28 cellular contexts compared by ENCODE assay signal in the genomic region with DNA sequence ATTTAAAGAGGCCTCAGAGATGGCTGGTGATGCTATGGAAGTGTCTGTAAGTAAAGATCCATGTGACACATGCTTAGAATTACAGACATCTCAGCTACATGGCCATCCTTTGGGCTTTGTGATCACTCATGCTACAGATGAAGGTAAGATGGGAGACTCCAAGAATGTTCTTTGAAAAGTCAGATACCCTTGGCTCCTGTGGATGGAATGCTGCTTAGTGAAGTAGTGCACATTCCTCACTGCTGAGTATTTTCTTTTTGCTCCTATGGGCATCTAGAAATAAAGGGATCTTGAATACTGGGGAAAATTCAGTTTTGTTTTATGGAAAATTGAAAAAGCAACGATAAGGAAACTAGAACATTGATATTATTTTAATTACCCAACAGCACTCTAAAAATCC. TPM values are rescaled to one million over a fixed set of nuclear protein-coding genes. Genes with fewer than 3 reads are reported as not detected.
DNase-seq lines count a peak whose midpoint lies in the region; ATAC-seq and TF ChIP-seq lines count a peak whose summit lies in the region.
"Had no signal": no experiment of that assay in that cellular context is flagged by ENCODE, and none has a peak within 500 bp of the region (broad histone marks: within the 10 kb centered on the region; RNA-seq: fewer than 3 reads in every experiment).

No MANE protein-coding gene starts in this region.

- H3K14ac ChIP-seq in mesenchymal stem cell (ENCODE audit: low read length in 2 of 2), result no peak overlapping the region

- H4K91ac ChIP-seq in mesenchymal stem cell (ENCODE audit: low read length), result no peak overlapping the region

- H3K4me3 Mint-ChIP-seq in activated T-cell treated with anti-CD3 and anti-CD28 coated beads, Interleukin-2, amount 50 U/mL, for 24 hours, result no peak overlapping the region
- H3K4me3 Mint-ChIP-seq: activated CD8-positive, alpha-beta T cell treated with anti-CD3 and anti-CD28 coated beads for 36 hours; CD14-positive monocyte; natural killer cell; T-helper 1 cell treated with Interleukin-12 subunit alpha and Interleukin-12 subunit beta and Interleukin-4 antibody, amounts not matched to agents 30 μg/mL and 1 μg/mL, for 36 hours had no signal

- WGBS in mesenchymal stem cell, result no CpG with 5 or more reads among the region's 1 CpG
- 73 to 84% (median 77%) methylated on average over 1 of the region's 1 CpG for WGBS in heart left ventricle, 4 donors

- H3K23ac ChIP-seq in mesenchymal stem cell (ENCODE audit: low read length in 2 of 2), result no peak overlapping the region

- no peak overlapping the region for H4K8ac ChIP-seq in mesenchymal stem cell (ENCODE audit: low read length)

- peaks cover 0 to 32% of the 10 kb centered on the region in 2 experiments for H3K27me3 ChIP-seq in mesenchymal stem cell (ENCODE audit: control insufficient read depth in 1 of 2, insufficient read depth in 1 of 2, low read length in 2 of 2)
- no peaks in the 10 kb centered on the region for H3K27me3 ChIP-seq in heart left ventricle
- H3K27me3 ChIP-seq: ovary had no signal

- H3K9ac ChIP-seq in mesenchymal stem cell (ENCODE audit: low read length), result no peak overlapping the region

- no peak overlapping the region for H2BK120ac ChIP-seq in mesenchymal stem cell (ENCODE audit: low read depth, low read length)

- intact Hi-C loops in heart left ventricle (cut with DNase I), result no loop called here

- H3K18ac ChIP-seq in mesenchymal stem cell (ENCODE audit: low read depth in 1 of 2, low read length in 2 of 2), result no peak overlapping the region

- no peak overlapping the region for H2BK5ac ChIP-seq in mesenchymal stem cell (ENCODE audit: low read depth, low read length, poor library complexity, severe bottlenecking)

- no peak for TF ChIP-seq POLR2A in heart left ventricle (IDR thresholded peaks at IDR 0.05)

- H3K9me3 ChIP-seq in mesenchymal stem cell (ENCODE audit: control insufficient read depth, low read length), result no peaks in the 10 kb centered on the region
- H3K9me3 ChIP-seq in heart left ventricle, result no peaks in the 10 kb centered on the region
- H3K9me3 ChIP-seq: ovary, thoracic aorta had no signal

- TF ChIP-seq CTCF in AG10803 (conservative IDR thresholded peaks at IDR 0.05; ENCODE audit: low read length) (no peak), choroid plexus epithelial cell (conservative IDR thresholded peaks at IDR 0.05; ENCODE audit: low read depth, low read length) (no peak), heart left ventricle (IDR thresholded peaks at IDR 0.05) (no peak)

- H3K36me3 ChIP-seq in mesenchymal stem cell (ENCODE audit: control insufficient read depth in 1 of 2, insufficient read depth in 2 of 2, low read depth in 1 of 2, low read length in 2 of 2) (peaks cover 0 to 11% of the 10 kb centered on the region in 2 experiments), heart left ventricle (peaks cover 0 to 21% (median 0%) of the 10 kb centered on the region in 9 donors)
- H3K36me3 ChIP-seq: ovary had no signal

- no peaks in the 10 kb centered on the region for H3K9me3 Mint-ChIP-seq in activated T-cell treated with anti-CD3 and anti-CD28 coated beads, Interleukin-2, amount 50 U/mL, for 24 hours
- H3K9me3 Mint-ChIP-seq: activated CD8-positive, alpha-beta T cell treated with anti-CD3 and anti-CD28 coated beads for 36 hours; natural killer cell; T-helper 1 cell treated with Interleukin-12 subunit alpha and Interleukin-12 subunit beta and Interleukin-4 antibody, amounts not matched to agents 30 μg/mL and 1 μg/mL, for 36 hours had no signal

- ATAC-seq in heart left ventricle (no peak), HG03280 (IDR thresholded peaks at IDR 0.05; ENCODE audit: unreplicated experiment) (no peak), GM21526 (IDR thresholded peaks at IDR 0.05; ENCODE audit: low FRiP score, unreplicated experiment) (no peak)
- ATAC-seq: activated CD8-positive, alpha-beta T cell treated with anti-CD3 and anti-CD28 coated beads for 36 hours; natural killer cell; right cardiac atrium; stimulated activated naive CD8-positive, alpha-beta T cell treated with anti-CD3 and anti-CD28 coated beads, Interleukin-15, Interleukin-2, amounts not matched to agents 100 U/mL and 50 U/mL, for 24 hours had no signal

- H3K4me1 ChIP-seq in mesenchymal stem cell (ENCODE audit: control insufficient read depth, insufficient read depth, low read depth, low read length) (peaks cover 4% of the 10 kb centered on the region), heart left ventricle (no peaks in the 10 kb centered on the region)

- no peak overlapping the region for H3K4ac ChIP-seq in mesenchymal stem cell (ENCODE audit: low read depth in 1 of 2, low read length in 2 of 2)

- no peak overlapping the region for H3K4me3 ChIP-seq in AG10803 (ENCODE audit: low read length)
- H3K4me3 ChIP-seq in choroid plexus epithelial cell (ENCODE audit: low read depth, low read length), result no peak overlapping the region
- H3K4me3 ChIP-seq in mesenchymal stem cell (ENCODE audit: insufficient read depth in 1 of 2, low read depth in 1 of 2, low read length in 2 of 2), result no peak overlapping the region
- H3K4me3 ChIP-seq in heart left ventricle, result no peak overlapping the region
- H3K4me3 ChIP-seq: ovary, thoracic aorta had no signal

- H2AK5ac ChIP-seq in mesenchymal stem cell (ENCODE audit: low read length, severe bottlenecking), result no peak overlapping the region

- no peaks in the 10 kb centered on the region for H3K36me3 Mint-ChIP-seq in activated T-cell treated with anti-CD3 and anti-CD28 coated beads, Interleukin-2, amount 50 U/mL, for 24 hours (ENCODE audit: low read depth)
- H3K36me3 Mint-ChIP-seq: natural killer cell had no signal

- H3K79me1 ChIP-seq in mesenchymal stem cell (replicated peaks; ENCODE audit: low read length, poor library complexity, severe bottlenecking), result no peaks in the 10 kb centered on the region

- H3K4me1 Mint-ChIP-seq in activated T-cell treated with anti-CD3 and anti-CD28 coated beads, Interleukin-2, amount 50 U/mL, for 24 hours (ENCODE audit: low read depth), result no peaks in the 10 kb centered on the region
- H3K4me1 Mint-ChIP-seq: natural killer cell had no signal

- H2BK12ac ChIP-seq in mesenchymal stem cell (ENCODE audit: low read length in 2 of 2), result no peak overlapping the region

- H3K27me3 Mint-ChIP-seq in activated T-cell treated with anti-CD3 and anti-CD28 coated beads, Interleukin-2, amount 50 U/mL, for 24 hours, result peaks cover 25% of the 10 kb centered on the region

- no peak overlapping the region for H2BK15ac ChIP-seq in mesenchymal stem cell (ENCODE audit: low read depth, poor library complexity, severe bottlenecking)

- no peak overlapping the region for H3K27ac Mint-ChIP-seq in activated T-cell treated with anti-CD3 and anti-CD28 coated beads, Interleukin-2, amount 50 U/mL, for 24 hours
- H3K27ac Mint-ChIP-seq: activated CD8-positive, alpha-beta T cell treated with anti-CD3 and anti-CD28 coated beads for 36 hours; CD14-positive monocyte; natural killer cell; T-helper 1 cell treated with Interleukin-12 subunit alpha and Interleukin-12 subunit beta and Interleukin-4 antibody, amounts not matched to agents 30 μg/mL and 1 μg/mL, for 36 hours had no signal

- H2AFZ ChIP-seq in mesenchymal stem cell (ENCODE audit: low read depth, low read length), result no peak overlapping the region

- DNase-seq in AG10803 (ENCODE audit: low read depth) (peak; percentile 27), HS-27A (ENCODE audit: low read depth) (peak; percentile 30), choroid plexus epithelial cell (ENCODE audit: low read depth) (peak; percentile 35), mesenchymal stem cell (peak; percentile 6), heart left ventricle (no peak)
- DNase-seq in activated T-cell treated with anti-CD3 and anti-CD28 coated beads, Interleukin-2, amount 50 U/mL, for 24 hours, result no peak
- DNase-seq: activated CD4-positive, CD25-positive, alpha-beta regulatory T cell treated with anti-CD3 and anti-CD28 coated beads, Interleukin-2, amount 50 U/mL, for 72 hours; activated CD8-positive, alpha-beta T cell treated with anti-CD3 and anti-CD28 coated beads for 36 hours; activated effector memory CD4-positive, alpha-beta T cell treated with Interleukin-2 at 50 U/mL for 16 hours; cortex of kidney; GDM1; H7; Kasumi-1; midbrain; MV-4-11; natural killer cell; NCI-H187; NCI-H774; ovary; right cardiac atrium; RPMI8226; stimulated activated CD4-positive, alpha-beta T cell treated with anti-CD3 and anti-CD28 coated beads, Interleukin-4, amount 100 ng/mL, for 4 hours; stimulated activated naive CD8-positive, alpha-beta T cell treated with anti-CD3 and anti-CD28 coated beads, Interleukin-15, Interleukin-2, amounts not matched to agents 100 U/mL and 50 U/mL, for 24 hours had no signal

- H3K27ac ChIP-seq in mesenchymal stem cell (ENCODE audit: low read length, poor library complexity, severe bottlenecking) (peak overlapping the region; percentile 67), heart left ventricle (no peak overlapping the region)
- H3K27ac ChIP-seq: ovary, thoracic aorta had no signal

- no peak overlapping the region for H3K4me2 ChIP-seq in mesenchymal stem cell (ENCODE audit: low read length, poor library complexity, severe bottlenecking)

RNA-seq across cellular contexts. Expression of a gene that starts 55.2 kb away (rescaled TPM):
- 19.2 TPM for polyA plus RNA-seq in mesenchymal stem cell (2013, experiment 1 of 2)
- 19.1 TPM for polyA plus RNA-seq in mesenchymal stem cell (2013, experiment 2 of 2)
- total RNA-seq in heart left ventricle, result 10 to 100 TPM; 24.7 to 76.1 (median 32.8) TPM
- 10 to 100 TPM; 14.7 to 18.0 TPM for polyA plus RNA-seq in heart left ventricle

Comparison
In these comparisons a context has a peak if more than half of its experiments do, and no peak if none do; other contexts are left out.
1. DNase-seq: peak in AG10803 (single experiment), HS-27A (single experiment), choroid plexus epithelial cell (single experiment) and mesenchymal stem cell (single experiment); none in activated T-cell treated with anti-CD3 and anti-CD28 coated beads, Interleukin-2, amount 50 U/mL, for 24 hours (single experiment) and heart left ventricle (0 of 5).